ENCODE assay signal across 9 cellular contexts in the genomic region with DNA sequence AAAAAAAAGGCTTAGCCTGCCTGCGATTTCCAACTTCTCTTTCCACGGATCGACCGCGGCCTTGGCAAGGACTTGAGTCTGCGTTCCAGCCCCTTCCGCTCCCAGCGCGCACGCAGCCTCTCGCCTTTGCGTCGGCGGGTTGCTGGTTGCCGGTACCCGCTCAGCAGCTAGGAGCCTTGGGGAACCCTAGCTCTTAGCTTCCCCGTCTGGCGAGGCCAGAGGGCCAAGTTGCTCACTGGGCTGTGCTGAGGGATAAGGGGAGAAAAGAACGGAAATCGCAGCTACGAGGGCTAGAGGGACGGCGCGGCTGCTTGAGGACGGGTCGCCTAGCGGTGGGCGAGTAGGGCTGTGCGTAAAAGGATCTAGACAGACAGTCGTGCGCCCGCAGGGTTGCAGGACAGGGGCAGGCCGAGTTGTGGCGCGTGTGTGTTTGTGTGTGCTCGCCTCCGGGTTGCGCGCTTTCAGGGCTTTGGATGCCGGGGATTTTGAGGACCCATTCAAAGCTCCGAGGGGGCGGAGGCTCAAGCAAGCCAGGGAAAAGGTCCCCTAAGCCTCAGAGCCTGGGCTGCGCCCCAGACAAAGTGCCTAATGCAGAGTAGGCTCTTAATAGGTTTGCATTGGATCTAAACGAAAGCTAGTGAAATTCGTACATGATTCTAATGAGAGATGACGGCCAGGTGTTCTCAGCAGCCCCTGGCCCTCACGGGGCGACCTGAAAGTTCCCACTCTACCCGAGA. TPM values are rescaled to one million over a fixed set of nuclear protein-coding genes. Genes with fewer than 3 reads are reported as not detected.
DNase-seq lines count a peak whose midpoint lies in the region; ATAC-seq lines count a peak whose summit lies in the region.
"Had no signal": no experiment of that assay in that cellular context is flagged by ENCODE, and none has a peak within 500 bp of the region (broad histone marks: within the 10 kb centered on the region; RNA-seq: fewer than 3 reads in every experiment).

No MANE protein-coding gene starts in this region.

- peak; percentile 58 to 72 for ATAC-seq in right cardiac atrium
- ATAC-seq in HG03571 (IDR thresholded peaks at IDR 0.05; ENCODE audit: unreplicated experiment) = no peak
- no peak for ATAC-seq in HG03432 (IDR thresholded peaks at IDR 0.05; ENCODE audit: unreplicated experiment)
- no peak for ATAC-seq in GM19328 (IDR thresholded peaks at IDR 0.05; ENCODE audit: unreplicated experiment)

- DNase-seq in DMS53 treated with DMSO at 0.1 percent for 48 hours (lab: John Stamatoyannopoulos, UW; ENCODE audit: unreplicated experiment) = peak; percentile 33
- DNase-seq in NCI-H2107 treated with DMSO at 0.1 percent for 48 hours (lab: John Stamatoyannopoulos, UW; ENCODE audit: unreplicated experiment) = peak; percentile 51
- DNase-seq in activated naive CD8-positive, alpha-beta T cell treated with anti-CD3 and anti-CD28 coated beads for 36 hours = peak; percentile 53
- peak; percentile 74 to 87 (median 84) for DNase-seq in right cardiac atrium

- peaks cover 40% of the 10 kb centered on the region for H3K4me1 Mint-ChIP-seq in activated naive CD8-positive, alpha-beta T cell treated with anti-CD3 and anti-CD28 coated beads for 36 hours

- WGBS in right cardiac atrium = 2% methylated on average over 49 of the region's 49 CpGs

- intact Hi-C loops in right cardiac atrium (cut with DNase I) = loop anchor here in 3 of 4 donors (5.0 to 10.0 kb wide), 3 partner anchors 380 to 412 kb away; no protein-coding TSS in a partner anchor

- H3K27me3 ChIP-seq in right cardiac atrium (ENCODE audit: control insufficient read depth, insufficient read depth) (no peaks in the 10 kb centered on the region), rectal smooth muscle tissue (ENCODE audit: control insufficient read depth, insufficient read depth, low read length) (peaks cover 48% of the 10 kb centered on the region)

- H3K4me3 ChIP-seq in right cardiac atrium (ENCODE audit: low read length) = peak overlapping the region; percentile 38
- H3K4me3 ChIP-seq in rectal smooth muscle tissue (ENCODE audit: low read length) = peak overlapping the region; percentile 72

- no peak overlapping the region for H3K27ac Mint-ChIP-seq in activated naive CD8-positive, alpha-beta T cell treated with anti-CD3 and anti-CD28 coated beads for 36 hours

- H3K9me3 Mint-ChIP-seq in activated naive CD8-positive, alpha-beta T cell treated with anti-CD3 and anti-CD28 coated beads for 36 hours = no peaks in the 10 kb centered on the region

- no peak overlapping the region for H3K9ac ChIP-seq in rectal smooth muscle tissue (ENCODE audit: low read length)

- H3K4me1 ChIP-seq in right cardiac atrium (ENCODE audit: control insufficient read depth, insufficient read depth, low read length) = peaks cover 2% of the 10 kb centered on the region
- peaks cover 5% of the 10 kb centered on the region for H3K4me1 ChIP-seq in rectal smooth muscle tissue (ENCODE audit: control insufficient read depth, insufficient read depth, low read length)

- no peaks in the 10 kb centered on the region for H3K36me3 Mint-ChIP-seq in activated naive CD8-positive, alpha-beta T cell treated with anti-CD3 and anti-CD28 coated beads for 36 hours

- H3K27ac ChIP-seq in right cardiac atrium (ENCODE audit: low read length) (no peak overlapping the region), rectal smooth muscle tissue (ENCODE audit: low read depth, low read length) (no peak overlapping the region)

- H3K4me3 Mint-ChIP-seq in activated naive CD8-positive, alpha-beta T cell treated with anti-CD3 and anti-CD28 coated beads for 36 hours = peak overlapping the region; percentile 77

- H3K36me3 ChIP-seq in rectal smooth muscle tissue (ENCODE audit: control insufficient read depth, insufficient read depth, low read length) = no peaks in the 10 kb centered on the region

- peaks cover 89% of the 10 kb centered on the region for H3K27me3 Mint-ChIP-seq in activated naive CD8-positive, alpha-beta T cell treated with anti-CD3 and anti-CD28 coated beads for 36 hours

- H3K9me3 ChIP-seq in right cardiac atrium (ENCODE audit: control insufficient read depth, low read length) = no peaks in the 10 kb centered on the region

RNA-seq across cellular contexts. Expression of a gene that starts 40.5 kb away (rescaled TPM):
- total RNA-seq in activated naive CD8-positive, alpha-beta T cell treated with anti-CD3 and anti-CD28 coated beads for 36 hours = 10 to 100 TPM; 10.4 to 11.4 TPM
- total RNA-seq in right cardiac atrium = 10 to 100 TPM; 42.2 to 55.3 (median 52.1) TPM
- 27.0 TPM for polyA plus RNA-seq in right cardiac atrium

RNA-seq across cellular contexts. Expression of a gene that starts 50.8 kb away (rescaled TPM):
- total RNA-seq in activated naive CD8-positive, alpha-beta T cell treated with anti-CD3 and anti-CD28 coated beads for 36 hours = not detected
- total RNA-seq in right cardiac atrium = not detected
- not detected for polyA plus RNA-seq in right cardiac atrium
- total RNA-seq: renal cortical epithelial cell had no signal

Comparison
In these comparisons a context has a peak if more than half of its experiments do, and no peak if none do; other contexts are left out.
1. DNase-seq: peak in every context shown above with its lines; median percentile 84 in right cardiac atrium; 53 in activated naive CD8-positive, alpha-beta T cell treated with anti-CD3 and anti-CD28 coated beads for 36 hours; 51 in NCI-H2107 treated with DMSO at 0.1 percent for 48 hours; 33 in DMS53 treated with DMSO at 0.1 percent for 48 hours.
2. ATAC-seq: peak in right cardiac atrium (2 of 2); none in HG03571 (single experiment), HG03432 (single experiment) and GM19328 (single experiment).